ENCODE assay signal across 1 cellular context in genomic region chr17:41496803-41497484, GRCh38.
TF ChIP-seq lines count a peak whose summit lies in the region.

No MANE protein-coding gene starts in this region.

TF ChIP-seq in K562, 482 proteins besides CTCF, POLR2A, EP300 and RAD21 (continues in another document):
- peak; percentile 98 for TF ChIP-seq BCOR (IDR thresholded peaks at IDR 0.05)
- 0 out of 2 replicates have a peak, but pooled peaks have one; percentile 42 for TF ChIP-seq ATF7 (IDR thresholded peaks at IDR 0.05)
- peak; percentile 17; the same call in 1 of the 2 replicates for TF ChIP-seq ZNF592 (IDR thresholded peaks at IDR 0.05)
- no peak for TF ChIP-seq ZNF431 (CRISPR knock-in tag; IDR thresholded peaks at IDR 0.05)
- no peak for TF ChIP-seq ZBTB7A (IDR thresholded peaks at IDR 0.05; ENCODE audit: borderline replicate concordance, control insufficient read depth, low read depth, low read length)
- peak; percentile 34; the same call in 1 of the 2 replicates for TF ChIP-seq GABPB1 (CRISPR knock-in tag; IDR thresholded peaks at IDR 0.05)
- peak; percentile 59 for TF ChIP-seq RB1 (IDR thresholded peaks at IDR 0.05; ENCODE audit: low read depth)
- TF ChIP-seq SPI1 (IDR thresholded peaks at IDR 0.05; ENCODE audit: borderline replicate concordance, low read depth, low read length) = peak; percentile 90
- TF ChIP-seq TOE1 (IDR thresholded peaks at IDR 0.05; ENCODE audit: borderline replicate concordance) = no peak
- TF ChIP-seq TOE1 (CRISPR knock-in tag; IDR thresholded peaks at IDR 0.05; ENCODE audit: borderline replicate concordance, low read depth) = no peak
- TF ChIP-seq MYC (IDR thresholded peaks at IDR 0.05; ENCODE audit: low read depth, low read length) = 0 out of 2 replicates have a peak, but pooled peaks have one; percentile 20
- no peak for TF ChIP-seq MYC (CRISPR knock-in tag; IDR thresholded peaks at IDR 0.05; ENCODE audit: borderline replicate concordance, low read depth)
- peak in 1 of 2 experiments; percentile 92; a peak in 1 of 4 replicates for TF ChIP-seq SRF (CRISPR knock-in tag; IDR thresholded peaks at IDR 0.05)
- no peak for TF ChIP-seq STAG1 (CRISPR knock-in tag; IDR thresholded peaks at IDR 0.05; ENCODE audit: borderline replicate concordance)
- peak; percentile 93 for TF ChIP-seq HDAC2 (IDR thresholded peaks at IDR 0.05)
- peak in 1 of 2 experiments; percentile 72; a peak in 1 of 4 replicates for TF ChIP-seq MAZ (CRISPR knock-in tag; conservative IDR thresholded peaks at IDR 0.05 in 1 of 2, IDR thresholded peaks at IDR 0.05 in 1 of 2)
- no peak for TF ChIP-seq ZFP1 (CRISPR knock-in tag; IDR thresholded peaks at IDR 0.05)
- peak in 1 of 2 experiments; percentile 72; a peak in 2 of 4 replicates for TF ChIP-seq RCOR1 (IDR thresholded peaks at IDR 0.05; ENCODE audit: borderline replicate concordance in 1 of 2, low read depth in 2 of 2, low read length in 2 of 2)
- peak; percentile 81; the same call in 1 of the 2 replicates for TF ChIP-seq ESRRA (IDR thresholded peaks at IDR 0.05; ENCODE audit: borderline replicate concordance, low read depth)
- 0 out of 2 replicates have a peak, but pooled peaks have one; percentile 19 for TF ChIP-seq SMARCA4 (IDR thresholded peaks at IDR 0.05)
- TF ChIP-seq CHD4 (IDR thresholded peaks at IDR 0.05; ENCODE audit: insufficient read depth, insufficient replicate concordance, low read depth, low read length, poor library complexity, severe bottlenecking) = peak; percentile 97
- TF ChIP-seq CREM (IDR thresholded peaks at IDR 0.05; ENCODE audit: low read depth) = peak; percentile 52; the same call in 1 of the 2 replicates
- TF ChIP-seq CTCFL (IDR thresholded peaks at IDR 0.05; ENCODE audit: borderline replicate concordance, insufficient read depth, low read depth, low read length, poor library complexity, severe bottlenecking) = peak; percentile 76
- no peak for TF ChIP-seq PCBP1 (IDR thresholded peaks at IDR 0.05; ENCODE audit: low read depth, low read length, poor library complexity, severe bottlenecking)
- TF ChIP-seq SMAD4 (CRISPR knock-in tag; conservative IDR thresholded peaks at IDR 0.05) = peak; percentile 95
- no peak for TF ChIP-seq ZNF830 (CRISPR knock-in tag; IDR thresholded peaks at IDR 0.05)
- TF ChIP-seq ZBTB12 (CRISPR knock-in tag; IDR thresholded peaks at IDR 0.05) = no peak
- 0 out of 2 replicates have a peak, but pooled peaks have one; percentile 62 for TF ChIP-seq ZHX1 (conservative IDR thresholded peaks at IDR 0.05; ENCODE audit: low read length)
- TF ChIP-seq REST (CRISPR knock-in tag; IDR thresholded peaks at IDR 0.05; ENCODE audit: low read depth) = no peak
- TF ChIP-seq ADNP (tag; IDR thresholded peaks at IDR 0.05) = peak; percentile 77; the same call in 1 of the 2 replicates
- peak; percentile 83 for TF ChIP-seq RBM25 (IDR thresholded peaks at IDR 0.05; ENCODE audit: low read depth, low read length, severe bottlenecking)
- TF ChIP-seq SMC3 (conservative IDR thresholded peaks at IDR 0.05; ENCODE audit: insufficient read depth, low read depth, low read length) = peak; percentile 75
- TF ChIP-seq FOSL1 (tag; conservative IDR thresholded peaks at IDR 0.05) = 0 out of 2 replicates have a peak, but pooled peaks have one; percentile 21
- no peak for TF ChIP-seq KLF13 (tag; IDR thresholded peaks at IDR 0.05; ENCODE audit: borderline replicate concordance, low read depth)
- TF ChIP-seq IRF2 (CRISPR knock-in tag; IDR thresholded peaks at IDR 0.05) = no peak
- TF ChIP-seq SMARCA5 (IDR thresholded peaks at IDR 0.05) = peak; percentile 94
- 0 out of 2 replicates have a peak, but pooled peaks have one; percentile 34 for TF ChIP-seq DPF2 (IDR thresholded peaks at IDR 0.05)
- TF ChIP-seq PHF21A (IDR thresholded peaks at IDR 0.05; ENCODE audit: borderline replicate concordance, low read depth) = 0 out of 2 replicates have a peak, but pooled peaks have one; percentile 23
- peak; percentile 66; the same call in 1 of the 2 replicates for TF ChIP-seq CBX1 (IDR thresholded peaks at IDR 0.05; ENCODE audit: low read depth)
- peak; percentile 88 for TF ChIP-seq CTBP1 (IDR thresholded peaks at IDR 0.05; ENCODE audit: borderline replicate concordance)
- TF ChIP-seq PTBP1 (IDR thresholded peaks at IDR 0.05; ENCODE audit: low read depth, low read length) = peak; percentile 47; the same call in 1 of the 2 replicates
- no peak for TF ChIP-seq MXD1 (CRISPR knock-in tag; IDR thresholded peaks at IDR 0.05; ENCODE audit: borderline replicate concordance, poor library complexity, severe bottlenecking)
- TF ChIP-seq JUND (IDR thresholded peaks at IDR 0.05; ENCODE audit: borderline replicate concordance, low read depth, low read length) = peak; percentile 50; the same call in 1 of the 2 replicates
- TF ChIP-seq JUND (tag; IDR thresholded peaks at IDR 0.05; ENCODE audit: borderline replicate concordance, low read depth, low read length) = no peak; the same call in 2 of the 3 replicates
- peak; percentile 61; the same call in 1 of the 2 replicates for TF ChIP-seq CREB3L1 (IDR thresholded peaks at IDR 0.05; ENCODE audit: borderline replicate concordance, low read depth)
- TF ChIP-seq TBP (optimal IDR thresholded peaks at IDR 0.05; ENCODE audit: low read depth, low read length) = no peak
- peak; percentile 36; the same call in 1 of the 2 replicates for TF ChIP-seq CXXC5 (CRISPR knock-in tag; IDR thresholded peaks at IDR 0.05)
- 0 out of 2 replicates have a peak, but pooled peaks have one; percentile 25 for TF ChIP-seq EP400 (IDR thresholded peaks at IDR 0.05)
- TF ChIP-seq RBFOX2 (IDR thresholded peaks at IDR 0.05; ENCODE audit: low read depth, low read length) = peak; percentile 58
- peak; percentile 47; the same call in 1 of the 2 replicates for TF ChIP-seq MTA3 (IDR thresholded peaks at IDR 0.05; ENCODE audit: borderline replicate concordance)
- TF ChIP-seq NRF1 (conservative IDR thresholded peaks at IDR 0.05 in 1 of 2, IDR thresholded peaks at IDR 0.05 in 1 of 2) = peak in 1 of 2 experiments; percentile 35; a peak in 1 of 4 replicates
- TF ChIP-seq POLR2G (IDR thresholded peaks at IDR 0.05; ENCODE audit: low read depth, low read length) = peak; percentile 49; the same call in 1 of the 2 replicates
- peak; percentile 81 to 91 for TF ChIP-seq KDM1A (IDR thresholded peaks at IDR 0.05)
- 0 out of 2 replicates have a peak, but pooled peaks have one; percentile 16 for TF ChIP-seq KLF1 (tag; IDR thresholded peaks at IDR 0.05)
